ENCODE assay signal across 12 cellular contexts in genomic region chr1:30764939-30765582, GRCh38. TPM values are rescaled to one million over a fixed set of nuclear protein-coding genes. Genes with fewer than 3 reads are reported as not detected.
DNase-seq lines count a peak whose midpoint lies in the region; ATAC-seq lines count a peak whose summit lies in the region.
"Had no signal": no experiment of that assay in that cellular context is flagged by ENCODE, and none has a peak within 500 bp of the region (broad histone marks: within the 10 kb centered on the region; RNA-seq: fewer than 3 reads in every experiment).

No MANE protein-coding gene starts in this region.

- ATAC-seq in GM21825 (IDR thresholded peaks at IDR 0.05; ENCODE audit: unreplicated experiment) = peak; percentile 37
- peak; percentile 55 for ATAC-seq in HG03571 (IDR thresholded peaks at IDR 0.05; ENCODE audit: unreplicated experiment)
- ATAC-seq in stimulated activated naive CD8-positive, alpha-beta T cell treated with anti-CD3 and anti-CD28 coated beads, Interleukin-15, Interleukin-2, amounts not matched to agents 100 U/mL and 50 U/mL, for 24 hours = peak; percentile 66

- no peaks in the 10 kb centered on the region for H3K9me3 Mint-ChIP-seq in activated CD4-positive, alpha-beta memory T cell treated with anti-CD3 and anti-CD28 coated beads for 36 hours
- H3K9me3 Mint-ChIP-seq in activated CD4-positive, alpha-beta memory T cell treated with anti-CD3 and anti-CD28 coated beads, Interleukin-2, amount 10 ng/mL, durations not matched to agents 7 days and 5 days = no peaks in the 10 kb centered on the region

- intact Hi-C loops in activated CD4-positive, alpha-beta memory T cell treated with anti-CD3 and anti-CD28 coated beads for 36 hours (cut with micrococcal nuclease) = no loop called here

- H3K27me3 Mint-ChIP-seq in activated CD4-positive, alpha-beta memory T cell treated with anti-CD3 and anti-CD28 coated beads for 36 hours = no peaks in the 10 kb centered on the region
- no peaks in the 10 kb centered on the region for H3K27me3 Mint-ChIP-seq in activated CD4-positive, alpha-beta memory T cell treated with anti-CD3 and anti-CD28 coated beads, Interleukin-2, amount 10 ng/mL, durations not matched to agents 7 days and 5 days

- H3K4me3 Mint-ChIP-seq in activated CD4-positive, alpha-beta memory T cell treated with anti-CD3 and anti-CD28 coated beads for 36 hours = no peak overlapping the region
- no peak overlapping the region for H3K4me3 Mint-ChIP-seq in activated CD4-positive, alpha-beta memory T cell treated with anti-CD3 and anti-CD28 coated beads, Interleukin-2, amount 10 ng/mL, durations not matched to agents 7 days and 5 days

- H3K27ac Mint-ChIP-seq in activated CD4-positive, alpha-beta memory T cell treated with anti-CD3 and anti-CD28 coated beads for 36 hours = peak overlapping the region; percentile 42
- H3K27ac Mint-ChIP-seq in activated CD4-positive, alpha-beta memory T cell treated with anti-CD3 and anti-CD28 coated beads, Interleukin-2, amount 10 ng/mL, durations not matched to agents 7 days and 5 days = no peak overlapping the region

- no peaks in the 10 kb centered on the region for H3K36me3 Mint-ChIP-seq in activated CD4-positive, alpha-beta memory T cell treated with anti-CD3 and anti-CD28 coated beads for 36 hours
- H3K36me3 Mint-ChIP-seq in activated CD4-positive, alpha-beta memory T cell treated with anti-CD3 and anti-CD28 coated beads, Interleukin-2, amount 10 ng/mL, durations not matched to agents 7 days and 5 days (ENCODE audit: low read depth) = no peaks in the 10 kb centered on the region

- no peak for DNase-seq in activated CD4-positive, alpha-beta memory T cell treated with anti-CD3 and anti-CD28 coated beads for 36 hours
- no peak for DNase-seq in activated CD4-positive, alpha-beta memory T cell treated with anti-CD3 and anti-CD28 coated beads, Interleukin-2, amount 10 ng/mL, durations not matched to agents 7 days and 5 days
- no peak for DNase-seq in stimulated activated naive CD8-positive, alpha-beta T cell treated with anti-CD3 and anti-CD28 coated beads, Interleukin-15, Interleukin-2, amounts not matched to agents 100 U/mL and 50 U/mL, for 24 hours
- DNase-seq in NCI-H226 = no peak
- DNase-seq in stimulated activated CD4-positive, alpha-beta T cell treated with anti-CD3 and anti-CD28 coated beads, Interleukin-1b, Interleukin-23, amount 100 ng/mL, for 48 hours = no peak
- DNase-seq in SKM-1 (lab: John Stamatoyannopoulos, UW; ENCODE audit: unreplicated experiment) = no peak
- DNase-seq: activated CD4-positive, alpha-beta T cell treated with anti-CD3 and anti-CD28 coated beads, Interleukin-2, amount 50 U/mL, for 1 hour; NCI-H2081 treated with DMSO at 0.1 percent for 48 hours; nucleus accumbens had no signal

- POLR2A ChIA-PET in activated CD4-positive, alpha-beta memory T cell treated with anti-CD3 and anti-CD28 coated beads for 36 hours (lab: Charles Lee) = no interaction called here
- POLR2A ChIA-PET in activated CD4-positive, alpha-beta memory T cell treated with anti-CD3 and anti-CD28 coated beads, Interleukin-2, amount 10 ng/mL, durations not matched to agents 7 days and 5 days (lab: Charles Lee) = interaction anchor here (1.0 to 2.6 kb wide), 3 partner anchors 7 to 21 kb away, joined by 3 to 8 read pairs (median 8); partner anchors contain the start of gene LAPTM5

- CTCF ChIA-PET in activated CD4-positive, alpha-beta memory T cell treated with anti-CD3 and anti-CD28 coated beads for 36 hours (lab: Charles Lee) = interaction anchor here (0.6 to 5.0 kb wide), 4 partner anchors 14 to 1731 kb away, joined by 3 to 26 read pairs (median 11); no protein-coding TSS in a partner anchor
- CTCF ChIA-PET in activated CD4-positive, alpha-beta memory T cell treated with anti-CD3 and anti-CD28 coated beads, Interleukin-2, amount 10 ng/mL, durations not matched to agents 7 days and 5 days (lab: Charles Lee) = interaction anchor here (1.7 to 2.5 kb wide), 2 partner anchors 14 to 47 kb away, joined by 5 to 18 read pairs; no protein-coding TSS in a partner anchor

- peaks cover 46% of the 10 kb centered on the region for H3K4me1 Mint-ChIP-seq in activated CD4-positive, alpha-beta memory T cell treated with anti-CD3 and anti-CD28 coated beads for 36 hours (ENCODE audit: low read depth)
- peaks cover 37% of the 10 kb centered on the region for H3K4me1 Mint-ChIP-seq in activated CD4-positive, alpha-beta memory T cell treated with anti-CD3 and anti-CD28 coated beads, Interleukin-2, amount 10 ng/mL, durations not matched to agents 7 days and 5 days

RNA-seq across cellular contexts. Expression of gene LAPTM5, which starts 7.5 kb away (rescaled TPM):
- total RNA-seq in activated CD4-positive, alpha-beta memory T cell treated with anti-CD3 and anti-CD28 coated beads for 36 hours = 100 to 1,000 TPM; 190 to 196 TPM
- total RNA-seq in activated CD4-positive, alpha-beta memory T cell treated with anti-CD3 and anti-CD28 coated beads, Interleukin-2, amount 10 ng/mL, durations not matched to agents 7 days and 5 days = 100 to 1,000 TPM; 481 to 482 TPM
- total RNA-seq: A673 had no signal

RNA-seq across cellular contexts. Expression of gene MATN1, which starts 41.7 kb away (rescaled TPM):
- total RNA-seq in activated CD4-positive, alpha-beta memory T cell treated with anti-CD3 and anti-CD28 coated beads for 36 hours = under 1 TPM in 1 of 2 experiments, not detected in 1; 0.34 TPM
- not detected for total RNA-seq in activated CD4-positive, alpha-beta memory T cell treated with anti-CD3 and anti-CD28 coated beads, Interleukin-2, amount 10 ng/mL, durations not matched to agents 7 days and 5 days
- total RNA-seq: A673 had no signal
